ENCODE assay signal across 12 cellular contexts in the genomic region with DNA sequence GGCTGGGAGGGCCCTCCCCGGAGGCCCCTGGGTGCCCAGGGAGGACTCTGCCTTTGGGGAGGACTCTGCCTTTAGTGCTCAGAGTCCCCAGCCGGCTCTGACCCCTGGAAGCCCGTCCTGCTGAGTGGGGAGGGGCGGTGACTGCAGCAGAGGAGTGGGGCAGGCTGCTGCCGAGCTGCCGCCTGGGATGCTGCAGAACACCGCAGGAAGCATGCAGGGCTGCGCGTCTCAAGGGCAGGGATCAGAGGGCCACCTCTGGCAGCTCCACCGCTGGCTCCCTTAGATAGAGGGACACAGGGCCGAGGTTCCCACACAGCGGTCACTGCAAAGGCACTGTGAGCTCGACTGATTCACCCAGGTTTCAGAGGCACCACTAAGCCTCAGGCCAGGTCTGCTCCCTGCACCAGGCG.
"Had no signal": no experiment of that assay in that cellular context is flagged by ENCODE, and none has a peak within 500 bp of the region (broad histone marks: within the 10 kb centered on the region; RNA-seq: fewer than 3 reads in every experiment).

No MANE protein-coding gene starts in this region.

- DNase-seq: activated B cell treated with CpG ODN at 0.5 μM for 24 hours; activated CD4-positive, alpha-beta T cell treated with anti-CD3 and anti-CD28 coated beads, Interleukin-2, amount 10 ng/mL, durations not matched to agents 24 days and 14 days; activated naive CD4-positive, alpha-beta T cell treated with anti-CD3 and anti-CD28 coated beads for 36 hours; caudate nucleus; colonic mucosa; foreskin keratinocyte; islet precursor cell; mesendoderm; stimulated activated CD4-positive, alpha-beta T cell treated with anti-CD3 and anti-CD28 coated beads, Interleukin-4, amount 100 ng/mL, for 24 hours; stimulated activated naive CD8-positive, alpha-beta T cell treated with anti-CD3 and anti-CD28 coated beads, Interleukin-15, amount 100 ng/mL, for 72 hours had no signal

- H3K4me1 ChIP-seq: colonic mucosa, foreskin keratinocyte had no signal

- H3K4me3 ChIP-seq: colonic mucosa, thoracic aorta had no signal

- H3K27ac ChIP-seq: colonic mucosa, foreskin keratinocyte, thoracic aorta had no signal

- ATAC-seq: activated T-helper 17 cell treated with anti-CD3 and anti-CD28 coated beads, Interleukin-2, amount 50 U/mL, for 72 hours; foreskin keratinocyte; stimulated activated naive CD8-positive, alpha-beta T cell treated with anti-CD3 and anti-CD28 coated beads, Interleukin-15, amount 100 ng/mL, for 72 hours had no signal

- H3K36me3 ChIP-seq: colonic mucosa, thoracic aorta had no signal

- H3K9me3 ChIP-seq: colonic mucosa, thoracic aorta had no signal
